Comparison of ENCODE assay signal across 19 cellular contexts in genomic region chr14:55545779-55546178, GRCh38. TPM values are rescaled to one million over a fixed set of nuclear protein-coding genes. Genes with fewer than 3 reads are reported as not detected.
DNase-seq lines count a peak whose midpoint lies in the region; ATAC-seq, FAIRE-seq and TF ChIP-seq lines count a peak whose summit lies in the region.
"Had no signal": no experiment of that assay in that cellular context is flagged by ENCODE, and none has a peak within 500 bp of the region (broad histone marks: within the 10 kb centered on the region; RNA-seq: fewer than 3 reads in every experiment).

No MANE protein-coding gene starts in this region.

- peak; percentile 18 for ATAC-seq in HG02588 (IDR thresholded peaks at IDR 0.05; ENCODE audit: unreplicated experiment)
- peak; percentile 21 for ATAC-seq in HG03139 (IDR thresholded peaks at IDR 0.05; ENCODE audit: unreplicated experiment)
- ATAC-seq: body of pancreas; naive thymus-derived CD4-positive, alpha-beta T cell; right lobe of liver; stimulated activated naive CD8-positive, alpha-beta T cell treated with anti-CD3 and anti-CD28 coated beads, Interleukin-15, Interleukin-2, amounts not matched to agents 100 U/mL and 50 U/mL, for 24 hours had no signal

- no peak for TF ChIP-seq CTCF in D721Med (IDR thresholded peaks at IDR 0.05; ENCODE audit: insufficient read depth, missing control alignments)

- DNase-seq in GM19239 (ENCODE audit: insufficient read length, low spot score) = no peak
- no peak for DNase-seq in D721Med (ENCODE audit: insufficient read length, low spot score)
- DNase-seq in posterior vena cava (ENCODE audit: low spot score) = no peak
- no peak for DNase-seq in NCI-H2107 (lab: John Stamatoyannopoulos, UW)
- no peak for DNase-seq in stimulated activated CD4-positive, alpha-beta T cell treated with anti-CD3 and anti-CD28 coated beads, Interleukin-12 subunit alpha, Interleukin-12 subunit beta, amount 100 ng/mL, for 4 hours
- DNase-seq: activated CD4-positive, alpha-beta T cell treated with anti-CD3 and anti-CD28 coated beads for 4 hours; body of pancreas; endodermal cell; mesendoderm; naive thymus-derived CD4-positive, alpha-beta T cell; NCI-H1048; NCI-H526; ovary; right lobe of liver; stimulated activated naive CD8-positive, alpha-beta T cell treated with anti-CD3 and anti-CD28 coated beads, Interleukin-15, Interleukin-2, amounts not matched to agents 100 U/mL and 50 U/mL, for 24 hours; transverse colon had no signal

- intact Hi-C loops in posterior vena cava (cut with DNase I) = no loop called here

- FAIRE-seq in GM19239 (lab: Jason Lieb, UNC) (peak; percentile 84), D721Med (lab: Jason Lieb, UNC) (no peak)
- FAIRE-seq: H54 had no signal

RNA-seq across cellular contexts. Expression of gene KTN1, which starts 34.2 kb away (rescaled TPM):
- 100 to 1,000 TPM; 177 to 272 TPM for total RNA-seq in posterior vena cava
